7 cellular contexts compared by ENCODE assay signal in genomic region chr11:27083241-27083640, GRCh38. TPM values are rescaled to one million over a fixed set of nuclear protein-coding genes. Genes with fewer than 3 reads are reported as not detected.
"Had no signal": no experiment of that assay in that cellular context is flagged by ENCODE, and none has a peak within 500 bp of the region (broad histone marks: within the 10 kb centered on the region; RNA-seq: fewer than 3 reads in every experiment).

No MANE protein-coding gene starts in this region.

- H3K4me3 ChIP-seq: GM23338, K562 had no signal

- H3K27ac ChIP-seq: HL-60 had no signal

- H3K4me2 ChIP-seq: GM23338 had no signal

- H2AFZ ChIP-seq: GM23338 had no signal

- DNase-seq: H9, HCEC 1CT had no signal

RNA-seq across cellular contexts. Expression of gene BBOX1, which starts 42.6 kb away (rescaled TPM):
- polyA plus RNA-seq: GM23338, H1, HepG2, K562 had no signal
